ENCODE assay signal across 8 cellular contexts in genomic region chr22:38230108-38230825, GRCh38. TPM values are rescaled to one million over a fixed set of nuclear protein-coding genes. Genes with fewer than 3 reads are reported as not detected.
DNase-seq lines count a peak whose midpoint lies in the region; ATAC-seq and TF ChIP-seq lines count a peak whose summit lies in the region.

No MANE protein-coding gene starts in this region.

- no peaks in the 10 kb centered on the region for H3K9me3 ChIP-seq in heart right ventricle
- H3K9me3 ChIP-seq in spleen = no peaks in the 10 kb centered on the region

- H3K4me3 Mint-ChIP-seq in activated naive CD4-positive, alpha-beta T cell treated with anti-CD3 and anti-CD28 coated beads, Interleukin-2, amount 50 U/mL, for 24 hours = no peak overlapping the region

- H3K36me3 Mint-ChIP-seq in activated naive CD4-positive, alpha-beta T cell treated with anti-CD3 and anti-CD28 coated beads, Interleukin-2, amount 50 U/mL, for 24 hours = no peaks in the 10 kb centered on the region

- POLR2A ChIA-PET in GM10248 (lab: Yijun Ruan, JAX) = interaction anchor here (0.5 to 0.6 kb wide), 2 partner anchors 75 to 476 kb away, joined by 4 to 5 read pairs; no protein-coding TSS in a partner anchor

- intact Hi-C loops in heart right ventricle (cut with DNase I) = loop anchor here in 6 of 10 donors (5.0 to 10.0 kb wide), 2 partner anchors 115 to 118 kb away; partner anchors contain the start of gene BAIAP2L2 (in 6 of the 6)
- intact Hi-C loops in spleen (cut with DNase I; ENCODE audit: low total_unique reads) = loop anchor here (10.0 kb wide), 1 partner anchor 165 kb away; no protein-coding TSS in a partner anchor

- H3K27ac ChIP-seq in heart right ventricle (peak overlapping the region in 8 of 10 donors; percentile 40 to 75 (median 55)), spleen (peak overlapping the region in 7 of 8 donors; percentile 36 to 69 (median 56))

- H3K4me3 ChIP-seq in heart right ventricle = no peak overlapping the region
- no peak overlapping the region for H3K4me3 ChIP-seq in spleen

- DNase-seq in GM10248 (ENCODE audit: extremely low spot score) (peak; percentile 74), NCI-H1694 treated with DMSO at 0.1 percent for 48 hours (lab: John Stamatoyannopoulos, UW) (peak; percentile 52), heart right ventricle (peak in 1 of 2 donors; percentile 43), spleen (no peak), GM19240 (ENCODE audit: insufficient read length, low spot score) (no peak), NCI-H774 (lab: John Stamatoyannopoulos, UW) (no peak)
- no peak for DNase-seq in NK-92 treated with Interleukin-12 subunit alpha and Interleukin-12 subunit beta, amount 100 ng/mL, for 24 hours (lab: John Stamatoyannopoulos, UW)

- H3K4me1 ChIP-seq in heart right ventricle (peaks cover 11 to 70% (median 26%) of the 10 kb centered on the region in 9 donors), spleen (peaks cover 0 to 31% (median 20%) of the 10 kb centered on the region in 6 donors)

- CTCF ChIA-PET in GM10248 (lab: Yijun Ruan, JAX) = interaction anchor here (0.7 to 3.4 kb wide), 15 partner anchors 8 to 178 kb away, joined by 3 to 20 read pairs (median 4); no protein-coding TSS in a partner anchor

- TF ChIP-seq CTCF in GM10248 (IDR thresholded peaks at IDR 0.05; ENCODE audit: control extremely low read depth, extremely low read depth, low read depth, missing control alignments) (peak; percentile 43), heart right ventricle (IDR thresholded peaks at IDR 0.05) (peak in 8 of 9 donors; percentile 25 to 54 (median 46)), spleen (IDR thresholded peaks at IDR 0.05 in 8 of 11, conservative IDR thresholded peaks at IDR 0.05 in 3 of 11) (peak in 9 of 11 experiments; percentile 14 to 50 (median 41))

- no peak for TF ChIP-seq POLR2A in spleen (IDR thresholded peaks at IDR 0.05)

- H3K4me1 Mint-ChIP-seq in activated naive CD4-positive, alpha-beta T cell treated with anti-CD3 and anti-CD28 coated beads, Interleukin-2, amount 50 U/mL, for 24 hours = peaks cover 7% of the 10 kb centered on the region

- peak overlapping the region; percentile 70 for H3K27ac Mint-ChIP-seq in activated naive CD4-positive, alpha-beta T cell treated with anti-CD3 and anti-CD28 coated beads, Interleukin-2, amount 50 U/mL, for 24 hours

- H3K9me3 Mint-ChIP-seq in activated naive CD4-positive, alpha-beta T cell treated with anti-CD3 and anti-CD28 coated beads, Interleukin-2, amount 50 U/mL, for 24 hours = no peaks in the 10 kb centered on the region

- H3K27me3 Mint-ChIP-seq in activated naive CD4-positive, alpha-beta T cell treated with anti-CD3 and anti-CD28 coated beads, Interleukin-2, amount 50 U/mL, for 24 hours = no peaks in the 10 kb centered on the region

- H3K27me3 ChIP-seq in heart right ventricle (no peaks in the 10 kb centered on the region), spleen (replicated peaks in 1 of 7) (no peaks in the 10 kb centered on the region)

- peaks cover 0 to 94% (median 26%) of the 10 kb centered on the region in 9 donors for H3K36me3 ChIP-seq in heart right ventricle
- peaks cover 0 to 95% (median 37%) of the 10 kb centered on the region in 6 donors for H3K36me3 ChIP-seq in spleen

- ATAC-seq in heart right ventricle = peak in 4 of 8 donors; percentile 14 to 18 (median 16)

- WGBS in heart right ventricle, 2 donors = 65 to 71% methylated on average over 14 to 15 of the region's 15 CpGs
- WGBS in spleen, 5 donors = 51 to 76% (median 56%) methylated on average over 8 to 15 of the region's 15 CpGs

RNA-seq across cellular contexts. Expression of gene MAFF, which starts 28.5 kb away (rescaled TPM):
- total RNA-seq in heart right ventricle (10 to 100 TPM in 4 of 10 donors, 1 to 10 TPM in 6; 2.9 to 21.2 (median 5.3) TPM), spleen (10 to 100 TPM in 3 of 7 donors, 1 to 10 TPM in 4; 6.7 to 32.4 (median 9.0) TPM)
- polyA plus RNA-seq in heart right ventricle (10 to 100 TPM in 1 of 2 donors, 1 to 10 TPM in 1; 6.5 to 21.4 TPM), spleen (10 to 100 TPM in 1 of 3 donors, 1 to 10 TPM in 2; 2.1 to 11.5 (median 3.7) TPM)

RNA-seq across cellular contexts. Expression of gene TMEM184B, which starts 42.5 kb away (rescaled TPM):
- total RNA-seq in heart right ventricle (10 to 100 TPM; 36.2 to 51.6 (median 46.1) TPM), spleen (100 to 1,000 TPM in 1 of 7 donors, 10 to 100 TPM in 6; 37.1 to 105 (median 65.6) TPM)
- polyA plus RNA-seq in heart right ventricle (10 to 100 TPM; 20.8 to 29.7 TPM), spleen (10 to 100 TPM in 1 of 3 donors, 1 to 10 TPM in 2; 5.0 to 18.3 (median 7.9) TPM)

RNA-seq across cellular contexts. Expression of gene PLA2G6, which starts 48.6 kb away (rescaled TPM):
- total RNA-seq in heart right ventricle = 10 to 100 TPM in 8 of 10 donors, 1 to 10 TPM in 2; 8.8 to 17.1 (median 13.5) TPM
- 10 to 100 TPM in 1 of 2 donors, 1 to 10 TPM in 1; 6.0 to 35.1 TPM for polyA plus RNA-seq in heart right ventricle
- total RNA-seq in spleen = 10 to 100 TPM; 33.8 to 60.9 (median 56.4) TPM
- 10 to 100 TPM; 18.1 to 39.6 (median 27.0) TPM for polyA plus RNA-seq in spleen

Comparison
In these comparisons a context has a peak if more than half of its experiments do, and no peak if none do; other contexts are left out.
1. DNase-seq: peak in GM10248 (single experiment) and NCI-H1694 treated with DMSO at 0.1 percent for 48 hours (single experiment); none in spleen (single experiment), NK-92 treated with Interleukin-12 subunit alpha and Interleukin-12 subunit beta, amount 100 ng/mL, for 24 hours (single experiment), GM19240 (single experiment) and NCI-H774 (single experiment).
2. Peak in every context shown above with its lines, with median percentiles within 50 percentile points of each other: CTCF ChIP-seq.